Comparison of ENCODE assay signal across 10 cellular contexts in genomic region chr3:186571644-186572013, GRCh38. TPM values are rescaled to one million over a fixed set of nuclear protein-coding genes. Genes with fewer than 3 reads are reported as not detected.
DNase-seq lines count a peak whose midpoint lies in the region; ATAC-seq and TF ChIP-seq lines count a peak whose summit lies in the region.
"Had no signal": no experiment of that assay in that cellular context is flagged by ENCODE, and none has a peak within 500 bp of the region (broad histone marks: within the 10 kb centered on the region; RNA-seq: fewer than 3 reads in every experiment).

No MANE protein-coding gene starts in this region.

- peaks cover 0 to 4% (median 0%) of the 10 kb centered on the region in 5 donors for H3K27me3 Mint-ChIP-seq in naive thymus-derived CD4-positive, alpha-beta T cell

- peak overlapping the region; percentile 33 to 99 (median 97) for H3K27ac Mint-ChIP-seq in naive thymus-derived CD4-positive, alpha-beta T cell

- H3K36me3 Mint-ChIP-seq in naive thymus-derived CD4-positive, alpha-beta T cell = peaks cover 0 to 25% (median 8%) of the 10 kb centered on the region in 5 donors

- no peak for ATAC-seq in naive thymus-derived CD4-positive, alpha-beta T cell
- ATAC-seq in HG02870 (IDR thresholded peaks at IDR 0.05; ENCODE audit: unreplicated experiment) (no peak), HG02885 (IDR thresholded peaks at IDR 0.05; ENCODE audit: poor library complexity, unreplicated experiment) (no peak), HG03378 (IDR thresholded peaks at IDR 0.05; ENCODE audit: unreplicated experiment) (no peak)

- H3K36me3 ChIP-seq in BJ (ENCODE audit: control insufficient read depth, insufficient read depth, low read length) = peaks cover 6% of the 10 kb centered on the region
- peaks cover 48% of the 10 kb centered on the region for H3K36me3 ChIP-seq in KOPT-K1 (ENCODE audit: insufficient read depth, low read length)
- H3K36me3 ChIP-seq in brain microvascular endothelial cell (replicated peaks) = peaks cover 34% of the 10 kb centered on the region
- H3K36me3 ChIP-seq in naive thymus-derived CD4-positive, alpha-beta T cell (ENCODE audit: control insufficient read depth in 2 of 3, insufficient read depth in 3 of 3, low read length in 3 of 3) = peaks cover 0 to 19% (median 10%) of the 10 kb centered on the region in 3 experiments

- CTCF ChIA-PET in BJ (lab: Yijun Ruan, JAX) = interaction anchor here (1.7 kb wide), 1 partner anchor 43 kb away, joined by 8 read pairs; no protein-coding TSS in a partner anchor
- CTCF ChIA-PET in naive thymus-derived CD4-positive, alpha-beta T cell (lab: Charles Lee) = interaction anchor here (1.0 kb wide), 1 partner anchor 615 kb away, joined by 4 read pairs; no protein-coding TSS in a partner anchor

- peak overlapping the region; percentile 95; the same call in 1 of the 2 replicates for H3K4me3 ChIP-seq in BJ (ENCODE audit: low read depth, low read length)
- H3K4me3 ChIP-seq in brain microvascular endothelial cell (ENCODE audit: low read depth, low read length) = peak overlapping the region; percentile 89
- peak overlapping the region; percentile 85 for H3K4me3 ChIP-seq in naive thymus-derived CD4-positive, alpha-beta T cell (ENCODE audit: low read length)

- peak overlapping the region; percentile 68 for H3K27ac ChIP-seq in KOPT-K1 (ENCODE audit: low read depth, low read length, poor library complexity, severe bottlenecking)
- no peak overlapping the region for H3K27ac ChIP-seq in brain microvascular endothelial cell
- peak overlapping the region; percentile 95 for H3K27ac ChIP-seq in naive thymus-derived CD4-positive, alpha-beta T cell (ENCODE audit: low read depth, low read length)

- no peaks in the 10 kb centered on the region for H3K27me3 ChIP-seq in BJ (ENCODE audit: control insufficient read depth, insufficient read depth, low read length)
- no peaks in the 10 kb centered on the region for H3K27me3 ChIP-seq in brain microvascular endothelial cell (replicated peaks)
- no peaks in the 10 kb centered on the region for H3K27me3 ChIP-seq in naive thymus-derived CD4-positive, alpha-beta T cell (ENCODE audit: control insufficient read depth in 2 of 2, insufficient read depth in 2 of 2, low read length in 2 of 2)

- H3K4me1 Mint-ChIP-seq in naive thymus-derived CD4-positive, alpha-beta T cell = peaks cover 20 to 68% (median 60%) of the 10 kb centered on the region in 7 donors

- in situ Hi-C loops in brain microvascular endothelial cell (cut with HindIII; ENCODE audit: low pct_ligation_motif_present, low sequenced_read_pairs) = no loop called here

- POLR2A ChIA-PET in BJ (lab: Charles Lee) = no interaction called here
- POLR2A ChIA-PET in naive thymus-derived CD4-positive, alpha-beta T cell (lab: Charles Lee) = interaction anchor here (0.9 to 7.8 kb wide), 2 partner anchors 213 to 634 kb away, joined by 3 to 74 read pairs; partner anchors contain the start of genes EIF4A2 and TRA2B

- peaks cover 18 to 26% of the 10 kb centered on the region in 2 donors for H3K4me1 ChIP-seq in naive thymus-derived CD4-positive, alpha-beta T cell (ENCODE audit: control insufficient read depth in 2 of 2, insufficient read depth in 2 of 2, low read length in 2 of 2)

- peaks cover 0 to 4% (median 0%) of the 10 kb centered on the region in 11 donors for H3K9me3 Mint-ChIP-seq in naive thymus-derived CD4-positive, alpha-beta T cell

- no peak for TF ChIP-seq CTCF in BJ (IDR thresholded peaks at IDR 0.05; ENCODE audit: insufficient read depth, low read depth, low read length)
- no peak for TF ChIP-seq CTCF in brain microvascular endothelial cell (IDR thresholded peaks at IDR 0.05; ENCODE audit: low read depth, low read length, missing control alignments)

- intact Hi-C loops in naive thymus-derived CD4-positive, alpha-beta T cell (cut with micrococcal nuclease) = loop anchor here (2.0 to 10.0 kb wide), 7 partner anchors 45 to 1757 kb away; partner anchors contain the start of genes VPS8 (in 2 of the 2), RTP4 (in 1 of the 2) and TMEM41A (in 1 of the 2)

- DNase-seq in BJ (ENCODE audit: low read depth) = no peak
- DNase-seq in brain microvascular endothelial cell = no peak
- no peak for DNase-seq in naive thymus-derived CD4-positive, alpha-beta T cell
- DNase-seq in ureter (ENCODE audit: low spot score) = no peak
- DNase-seq: effector CD4-positive, alpha-beta T cell; NCI-H2171 treated with DMSO at 0.1 percent for 48 hours had no signal

- H3K9me3 ChIP-seq in KOPT-K1 (ENCODE audit: insufficient read depth, low read length, poor library complexity, severe bottlenecking) = no peaks in the 10 kb centered on the region
- H3K9me3 ChIP-seq in naive thymus-derived CD4-positive, alpha-beta T cell (ENCODE audit: control insufficient read depth in 2 of 3, low read length in 3 of 3) = no peaks in the 10 kb centered on the region

- peak overlapping the region; percentile 83 to 98 (median 95) for H3K4me3 Mint-ChIP-seq in naive thymus-derived CD4-positive, alpha-beta T cell

RNA-seq across cellular contexts. Expression of gene DNAJB11, which starts 1.1 kb away (rescaled TPM):
- polyA plus RNA-seq in BJ (2011; rRNA removed) = 26.2 and 47.7 TPM in 2 replicates
- 9.1 and 9.3 TPM in 2 replicates for polyA minus RNA-seq in BJ (2011; rRNA and poly(A)+ RNA removed)
- 10 to 100 TPM; 29.9 to 75.2 (median 63.1) TPM for total RNA-seq in naive thymus-derived CD4-positive, alpha-beta T cell
- polyA plus RNA-seq in naive thymus-derived CD4-positive, alpha-beta T cell = 10 to 100 TPM; 27.4 to 28.5 TPM
- total RNA-seq in ureter = 30.0 TPM

RNA-seq across cellular contexts. Expression of gene TBCCD1, which starts 4.5 kb away (rescaled TPM):
- polyA plus RNA-seq in BJ (2011; rRNA removed) = 8.3 and 13.2 TPM in 2 replicates
- 7.7 and 7.8 TPM in 2 replicates for polyA minus RNA-seq in BJ (2011; rRNA and poly(A)+ RNA removed)
- 10 to 100 TPM; 11.3 to 20.3 (median 15.8) TPM for total RNA-seq in naive thymus-derived CD4-positive, alpha-beta T cell
- 10 to 100 TPM; 13.8 to 21.1 TPM for polyA plus RNA-seq in naive thymus-derived CD4-positive, alpha-beta T cell
- total RNA-seq in ureter = 12.0 TPM

RNA-seq across cellular contexts. Expression of gene CRYGS, which starts 27.4 kb away (rescaled TPM):
- polyA plus RNA-seq in BJ (2011; rRNA removed) = 1.9 and 2.0 TPM in 2 replicates
- polyA minus RNA-seq in BJ (2011; rRNA and poly(A)+ RNA removed) = 0.76 and 1.4 TPM in 2 replicates
- 10 to 100 TPM in 2 of 5 experiments, 1 to 10 TPM in 3; 3.1 to 13.9 (median 4.9) TPM for total RNA-seq in naive thymus-derived CD4-positive, alpha-beta T cell
- polyA plus RNA-seq in naive thymus-derived CD4-positive, alpha-beta T cell = under 1 TPM in 1 of 2 donors, not detected in 1; 0.26 TPM
- 3.4 TPM for total RNA-seq in ureter

RNA-seq across cellular contexts. Expression of gene AHSG, which starts 41.2 kb away (rescaled TPM):
- not detected in 2 replicates for polyA plus RNA-seq in BJ (2011; rRNA removed)
- polyA minus RNA-seq in BJ (2011; rRNA and poly(A)+ RNA removed) = not detected in 2 replicates
- not detected for total RNA-seq in naive thymus-derived CD4-positive, alpha-beta T cell
- polyA plus RNA-seq in naive thymus-derived CD4-positive, alpha-beta T cell = not detected
- not detected for total RNA-seq in ureter
